Comparison of ENCODE assay signal across 8 cellular contexts in the genomic region with DNA sequence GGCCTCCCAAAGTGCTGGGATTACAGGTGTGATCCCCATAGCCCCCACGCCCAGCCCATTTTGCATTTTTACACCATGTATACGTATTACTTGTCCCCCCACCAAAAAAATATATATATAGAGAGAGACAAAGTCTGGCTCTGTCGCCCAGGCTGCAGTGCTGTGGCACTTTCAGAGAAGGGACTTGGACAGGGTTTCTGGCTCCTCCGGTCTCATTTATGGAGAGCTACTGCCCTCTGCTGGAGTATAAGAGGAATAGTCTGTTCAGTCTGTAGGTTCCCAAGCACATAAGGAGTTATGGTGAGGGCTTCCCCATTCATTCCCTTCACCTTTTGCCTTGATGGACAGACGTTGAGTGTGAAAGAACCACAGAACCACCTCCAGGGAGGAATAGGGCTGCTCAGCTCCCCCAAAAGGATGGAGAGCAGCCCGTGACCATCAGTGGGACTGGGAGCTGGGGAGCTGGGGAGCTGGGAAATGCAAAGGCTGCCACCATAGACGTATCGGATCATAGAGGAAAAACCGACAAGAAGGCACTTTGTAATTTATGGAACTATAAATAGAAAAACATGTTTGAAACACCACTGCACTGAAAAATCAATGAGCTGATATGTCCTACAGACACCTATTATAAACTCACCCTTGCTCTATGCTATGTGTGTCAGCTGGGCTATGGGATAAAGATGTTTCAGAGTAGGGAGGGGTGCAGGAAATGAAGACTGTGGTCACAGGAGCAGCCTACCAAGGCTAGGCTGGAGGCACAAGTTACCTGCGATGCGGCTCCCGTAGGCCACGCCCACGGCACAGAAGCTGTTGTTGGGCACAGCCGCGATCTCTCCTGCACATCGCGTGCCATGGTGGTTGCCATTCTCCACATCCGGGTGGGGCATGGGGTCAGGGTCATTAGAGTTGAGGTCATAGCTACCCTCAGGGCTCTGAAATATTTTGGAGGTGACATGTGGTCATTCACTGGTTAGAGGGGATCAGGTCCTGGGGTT. TPM values are rescaled to one million over a fixed set of nuclear protein-coding genes. Genes with fewer than 3 reads are reported as not detected.
DNase-seq lines count a peak whose midpoint lies in the region; FAIRE-seq and TF ChIP-seq lines count a peak whose summit lies in the region.

No MANE protein-coding gene starts in this region.

- no peak for TF ChIP-seq EP300 in SK-N-SH (IDR thresholded peaks at IDR 0.05; ENCODE audit: borderline replicate concordance in 1 of 2, low read depth in 1 of 2, low read length in 1 of 2)

- in situ Hi-C loops in T47D (cut with HindIII; ENCODE audit: low pct_unique_long_range_greater_than_20kb, low sequenced_read_pairs): no loop called here

- H2AFZ ChIP-seq in SK-N-SH (ENCODE audit: low read depth): no peak overlapping the region
- no peak overlapping the region for H2AFZ ChIP-seq in smooth muscle cell (ENCODE audit: low read depth)

- H3K9me2 ChIP-seq in SK-N-SH: no peaks in the 10 kb centered on the region

- TF ChIP-seq RAD21 in SK-N-SH (IDR thresholded peaks at IDR 0.05; ENCODE audit: low read length): peak; percentile 90

- CTCF ChIA-PET in SK-N-SH (lab: Yijun Ruan, JAX): interaction anchor here (0.6 to 5.4 kb wide), 42 partner anchors 8 to 720 kb away, joined by 3 to 54 read pairs (median 4); partner anchors contain the start of genes APOA5, PAFAH1B2, SIDT2 and SIK3

- peaks cover 26% of the 10 kb centered on the region for H3K79me2 ChIP-seq in SK-N-SH (ENCODE audit: insufficient read depth)
- peaks cover 28% of the 10 kb centered on the region for H3K79me2 ChIP-seq in smooth muscle cell (ENCODE audit: low read depth)

- no peaks in the 10 kb centered on the region for H3K27me3 ChIP-seq in SK-N-SH (ENCODE audit: insufficient read depth)
- no peaks in the 10 kb centered on the region for H3K27me3 ChIP-seq in smooth muscle cell (ENCODE audit: low read depth)

- WGBS in SK-N-SH (ENCODE audit: low lambda C conversion rate): 73% methylated on average over 19 of the region's 19 CpGs
- 71% methylated on average over 19 of the region's 19 CpGs for WGBS in smooth muscle cell (ENCODE audit: low lambda C conversion rate)

- H3K4me3 ChIP-seq in SK-N-SH (ENCODE audit: low read depth in 2 of 2, low read length in 1 of 2) (no peak overlapping the region; a peak in 1 of 4 replicates), smooth muscle cell (no peak overlapping the region)

- peaks cover 14 to 16% of the 10 kb centered on the region in 2 experiments; a peak in 3 of 4 replicates for H3K4me1 ChIP-seq in SK-N-SH (ENCODE audit: control insufficient read depth in 1 of 2, insufficient read depth in 2 of 2, low read depth in 1 of 2, low read length in 1 of 2)
- peaks cover 6% of the 10 kb centered on the region for H3K4me1 ChIP-seq in smooth muscle cell (ENCODE audit: low read depth)

- FAIRE-seq in H54 (lab: Jason Lieb, UNC): no peak

- no peak for TF ChIP-seq POLR2A in H54 (IDR thresholded peaks at IDR 0.05; ENCODE audit: low read depth, low read length)

- DNase-seq in DMS 273 (lab: John Stamatoyannopoulos, UW; ENCODE audit: unreplicated experiment) (peak; percentile 74), H54 (ENCODE audit: insufficient read length, low spot score) (peak; percentile 49), NCI-H1436 (lab: John Stamatoyannopoulos, UW) (peak; percentile 47), SK-N-SH (peak; percentile 84), T47D (ENCODE audit: low read depth in 1 of 2, low spot score in 1 of 2) (peak; percentile 83 to 91), iPS-NIHi7 (ENCODE audit: extremely low spot score) (peak; percentile 82), smooth muscle cell (lab: John Stamatoyannopoulos, UW; ENCODE audit: unreplicated experiment) (no peak), cortex of kidney (lab: John Stamatoyannopoulos, UW) (no peak)

- H4K20me1 ChIP-seq in SK-N-SH (ENCODE audit: insufficient read depth): peaks cover 3% of the 10 kb centered on the region; the same call in 1 of the 2 replicates
- no peaks in the 10 kb centered on the region for H4K20me1 ChIP-seq in smooth muscle cell (ENCODE audit: low read depth)

- no peak overlapping the region for H3K9ac ChIP-seq in SK-N-SH
- no peak overlapping the region for H3K9ac ChIP-seq in smooth muscle cell (ENCODE audit: low read depth)

- POLR2A ChIA-PET in SK-N-SH (lab: Yijun Ruan, JAX): no interaction called here

- H3F3A ChIP-seq in SK-N-SH (replicated peaks; ENCODE audit: insufficient read depth) (peaks cover 13% of the 10 kb centered on the region), smooth muscle cell (ENCODE audit: low read depth) (no peaks in the 10 kb centered on the region)

- H3K36me3 ChIP-seq in SK-N-SH (replicated peaks in 1 of 2; ENCODE audit: control insufficient read depth in 1 of 2, insufficient read depth in 2 of 2, low read length in 1 of 2): peaks cover 20 to 59% of the 10 kb centered on the region in 2 experiments
- no peaks in the 10 kb centered on the region for H3K36me3 ChIP-seq in smooth muscle cell (ENCODE audit: low read depth)

- no peak overlapping the region for H3K4me2 ChIP-seq in SK-N-SH
- H3K4me2 ChIP-seq in smooth muscle cell: no peak overlapping the region

- no peaks in the 10 kb centered on the region for H3K9me3 ChIP-seq in SK-N-SH
- no peaks in the 10 kb centered on the region for H3K9me3 ChIP-seq in smooth muscle cell (replicated peaks; ENCODE audit: low read depth)

- TF ChIP-seq CTCF in SK-N-SH (IDR thresholded peaks at IDR 0.05): peak; percentile 79
- TF ChIP-seq CTCF in smooth muscle cell (IDR thresholded peaks at IDR 0.05; ENCODE audit: borderline replicate concordance, insufficient read depth, poor library complexity, severe bottlenecking): peak; percentile 83

- H3K27ac ChIP-seq in SK-N-SH (ENCODE audit: low read depth in 2 of 2, low read length in 1 of 2): no peak overlapping the region
- H3K27ac ChIP-seq in smooth muscle cell (ENCODE audit: low read depth): no peak overlapping the region

TF ChIP-seq in SK-N-SH, 30 proteins besides CTCF, POLR2A, EP300 and RAD21:
- TF ChIP-seq POLR2AphosphoS5 (IDR thresholded peaks at IDR 0.05; ENCODE audit: low read depth, low read length) (no peak), JUND (IDR thresholded peaks at IDR 0.05) (no peak), CHD2 (IDR thresholded peaks at IDR 0.05; ENCODE audit: low read length, partially characterized antibody) (no peak), SMC3 (IDR thresholded peaks at IDR 0.05; ENCODE audit: low read depth, low read length) (peak; percentile 67)

RNA-seq across cellular contexts. Expression of gene PCSK7, which starts 5.2 kb away (rescaled TPM):
- polyA plus RNA-seq in SK-N-SH (2012; rRNA removed): 49.7 and 52.1 TPM in 2 replicates
- polyA plus RNA-seq in SK-N-SH (2012; cell fraction: cytosol; rRNA removed): 22.8 and 36.1 TPM in 2 replicates
- polyA plus RNA-seq in SK-N-SH (2012; cell fraction: nucleus; rRNA removed): 133 and 171 TPM in 2 replicates
- 20.8 and 36.4 TPM in 2 replicates for total RNA-seq in smooth muscle cell
- polyA plus RNA-seq in smooth muscle cell: 23.5 and 40.7 TPM in 2 replicates

RNA-seq across cellular contexts. Expression of gene RNF214, which starts 5.8 kb away (rescaled TPM):
- polyA plus RNA-seq in SK-N-SH (2012; rRNA removed) (11.9 and 15.4 TPM in 2 replicates), smooth muscle cell (10.9 and 17.3 TPM in 2 replicates)
- 10.4 and 11.4 TPM in 2 replicates for polyA plus RNA-seq in SK-N-SH (2012; cell fraction: cytosol; rRNA removed)
- polyA plus RNA-seq in SK-N-SH (2012; cell fraction: nucleus; rRNA removed): 25.9 and 36.4 TPM in 2 replicates
- total RNA-seq in smooth muscle cell: 12.6 and 15.8 TPM in 2 replicates

RNA-seq across cellular contexts. Expression of gene TAGLN, which starts 27.5 kb away (rescaled TPM):
- polyA plus RNA-seq in SK-N-SH (2012; rRNA removed): 519 and 811 TPM in 2 replicates
- polyA plus RNA-seq in SK-N-SH (2012; cell fraction: cytosol; rRNA removed): 447 and 526 TPM in 2 replicates
- polyA plus RNA-seq in SK-N-SH (2012; cell fraction: nucleus; rRNA removed): 571 and 676 TPM in 2 replicates
- 1,972 and 2,130 TPM in 2 replicates for total RNA-seq in smooth muscle cell
- 2,069 and 2,250 TPM in 2 replicates for polyA plus RNA-seq in smooth muscle cell

RNA-seq across cellular contexts. Expression of gene SIDT2, which starts 48.1 kb away (rescaled TPM):
- polyA plus RNA-seq in SK-N-SH (2012; rRNA removed) (17.3 and 17.5 TPM in 2 replicates), smooth muscle cell (11.6 and 21.2 TPM in 2 replicates)
- polyA plus RNA-seq in SK-N-SH (2012; cell fraction: cytosol; rRNA removed): 8.0 and 12.6 TPM in 2 replicates
- polyA plus RNA-seq in SK-N-SH (2012; cell fraction: nucleus; rRNA removed): 39.5 and 52.3 TPM in 2 replicates
- total RNA-seq in smooth muscle cell: 24.7 and 35.0 TPM in 2 replicates

Comparison
In these comparisons a context has a peak if more than half of its experiments do, and no peak if none do; other contexts are left out.
1. DNase-seq: peak in DMS 273 (single experiment), H54 (single experiment), NCI-H1436 (single experiment), SK-N-SH (single experiment), T47D (2 of 2) and iPS-NIHi7 (single experiment); none in smooth muscle cell (single experiment) and cortex of kidney (single experiment).